In the genomic region with DNA sequence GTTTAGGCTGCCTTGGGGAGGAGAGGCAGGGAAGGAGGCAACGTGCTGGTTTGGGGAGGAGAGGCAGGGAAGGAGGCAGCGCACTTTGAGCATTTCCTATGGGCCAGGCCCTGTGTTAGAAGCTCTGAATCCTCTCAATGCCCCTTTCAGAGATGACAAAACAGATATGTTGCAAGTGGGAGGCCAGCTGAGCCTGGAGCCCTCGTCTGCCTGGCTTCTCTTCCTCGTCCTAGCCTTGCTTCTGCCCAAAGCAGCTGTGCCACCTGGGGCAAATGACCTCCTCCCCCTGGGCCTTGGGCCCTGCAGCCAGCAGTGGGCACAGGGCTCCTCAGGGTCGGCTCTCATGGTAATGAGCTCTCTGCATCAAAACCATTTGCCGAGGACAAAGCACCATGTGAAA, we compare ENCODE assay signal across 17 cellular contexts. TPM values are rescaled to one million over a fixed set of nuclear protein-coding genes. Genes with fewer than 3 reads are reported as not detected.
A peak's percentile ranks its signal among the peaks of the same experiment; 100 is the strongest.
DNase-seq lines count a peak whose midpoint lies in the region; TF ChIP-seq lines count a peak whose summit lies in the region.
"Had no signal": no experiment of that assay in that cellular context is flagged by ENCODE, and none has a peak within 500 bp of the region (broad histone marks: within the 10 kb centered on the region; RNA-seq: fewer than 3 reads in every experiment).

No MANE protein-coding gene starts in this region.

- no peaks in the 10 kb centered on the region for H3K27me3 ChIP-seq in CD4-positive, alpha-beta memory T cell (ENCODE audit: insufficient read depth, low read length)
- H3K27me3 ChIP-seq: colonic mucosa, SJCRH30 had no signal

- no TSS peak for BruUV-seq in OCI-LY7 (replicated peaks; lab: Mats Ljungman, UMichigan)

- POLR2A ChIA-PET in CD4-positive, alpha-beta memory T cell (lab: Charles Lee; ENCODE audit: partially characterized antibody) = no interaction called here
- POLR2A ChIA-PET in OCI-LY7 (lab: Charles Lee) = interaction anchor here (0.5 to 1.3 kb wide), 5 partner anchors 11 to 358 kb away, joined by 3 to 5 read pairs (median 3); no protein-coding TSS in a partner anchor

- no peaks in the 10 kb centered on the region for H3K79me2 ChIP-seq in OCI-LY7 (ENCODE audit: insufficient read depth, low read depth, low read length)

- H4K20me1 ChIP-seq in OCI-LY7 (ENCODE audit: insufficient read depth, low read length) = no peaks in the 10 kb centered on the region

- peaks cover 9% of the 10 kb centered on the region for H3K4me1 ChIP-seq in CD4-positive, alpha-beta memory T cell (ENCODE audit: insufficient read depth, low read length)
- peaks cover 29% of the 10 kb centered on the region for H3K4me1 ChIP-seq in OCI-LY7 (ENCODE audit: insufficient read depth, low read length, poor library complexity, severe bottlenecking)
- H3K4me1 ChIP-seq: colonic mucosa, foreskin keratinocyte, SJCRH30 had no signal

- H3K27me3 Mint-ChIP-seq in T-helper 1 cell treated with Interleukin-12 subunit alpha and Interleukin-12 subunit beta and Interleukin-4 antibody, amounts not matched to agents 30 μg/mL and 1 μg/mL, for 36 hours (ENCODE audit: low read depth) = peaks cover 7% of the 10 kb centered on the region
- H3K27me3 Mint-ChIP-seq in CD4-positive, alpha-beta memory T cell = peaks cover 5 to 8% of the 10 kb centered on the region in 2 donors
- peaks cover 7 to 14% (median 9%) of the 10 kb centered on the region in 3 donors for H3K27me3 Mint-ChIP-seq in immature natural killer cell (ENCODE audit: low read depth in 3 of 3)

- H3K27ac ChIP-seq in CD4-positive, alpha-beta memory T cell (ENCODE audit: low read depth, low read length) = no peak overlapping the region
- H3K27ac ChIP-seq in OCI-LY7 (ENCODE audit: low read depth, low read length, poor library complexity, severe bottlenecking) = no peak overlapping the region
- H3K27ac ChIP-seq: colonic mucosa, foreskin keratinocyte, SJCRH30, stomach had no signal

- peak overlapping the region; percentile 39 for H3K27ac Mint-ChIP-seq in T-helper 1 cell treated with Interleukin-12 subunit alpha and Interleukin-12 subunit beta and Interleukin-4 antibody, amounts not matched to agents 30 μg/mL and 1 μg/mL, for 36 hours
- H3K27ac Mint-ChIP-seq in CD4-positive, alpha-beta memory T cell = peak overlapping the region in 1 of 7 donors; percentile 55
- H3K27ac Mint-ChIP-seq in immature natural killer cell = peak overlapping the region in 2 of 6 donors; percentile 49 to 73

- CTCF ChIA-PET in CD4-positive, alpha-beta memory T cell (lab: Charles Lee; ENCODE audit: partially characterized antibody) = interaction anchor here (0.6 to 2.5 kb wide), 4 partner anchors 9 to 441 kb away, joined by 3 to 8 read pairs (median 5); no protein-coding TSS in a partner anchor
- CTCF ChIA-PET in OCI-LY7 (lab: Charles Lee; ENCODE audit: unreplicated experiment) = interaction anchor here (0.6 to 1.0 kb wide), 3 partner anchors 87 to 448 kb away, joined by 3 read pairs; no protein-coding TSS in a partner anchor

- intact Hi-C loops in CD4-positive, alpha-beta memory T cell (cut with micrococcal nuclease) = loop anchor here (10.0 kb wide), 1 partner anchor 791 kb away; no protein-coding TSS in a partner anchor
- intact Hi-C loops in OCI-LY7 (cut with micrococcal nuclease; ENCODE audit: unreplicated experiment) = loop anchor here (10.0 kb wide), 1 partner anchor 351 kb away; no protein-coding TSS in a partner anchor

- no peaks in the 10 kb centered on the region for H3K36me3 ChIP-seq in CD4-positive, alpha-beta memory T cell (ENCODE audit: insufficient read depth, low read length)
- H3K36me3 ChIP-seq in OCI-LY7 (ENCODE audit: insufficient read depth, low read length) = no peaks in the 10 kb centered on the region
- H3K36me3 ChIP-seq: colonic mucosa, SJCRH30, stomach had no signal

- no peak overlapping the region for H3K4me3 ChIP-seq in CD4-positive, alpha-beta memory T cell (ENCODE audit: low read length in 2 of 2)
- no peak overlapping the region for H3K4me3 ChIP-seq in OCI-LY7 (ENCODE audit: low read depth, low read length, poor library complexity, severe bottlenecking)
- H3K4me3 ChIP-seq: colonic mucosa, SJCRH30, stomach had no signal

- peaks cover 10% of the 10 kb centered on the region for H3K4me1 Mint-ChIP-seq in T-helper 1 cell treated with Interleukin-12 subunit alpha and Interleukin-12 subunit beta and Interleukin-4 antibody, amounts not matched to agents 30 μg/mL and 1 μg/mL, for 36 hours (ENCODE audit: low read depth)
- H3K4me1 Mint-ChIP-seq in CD4-positive, alpha-beta memory T cell = peaks cover 0 to 11% (median 8%) of the 10 kb centered on the region in 4 donors
- H3K4me1 Mint-ChIP-seq in immature natural killer cell = peaks cover 14 to 19% of the 10 kb centered on the region in 2 donors

- H3K9me2 ChIP-seq in OCI-LY7 (ENCODE audit: insufficient read depth, low read length) = no peaks in the 10 kb centered on the region

- no peak for DNase-seq in T-helper 1 cell
- no peak for DNase-seq in CD4-positive, alpha-beta memory T cell
- DNase-seq in OCI-LY7 (ENCODE audit: low spot score) = no peak
- no peak for DNase-seq in immature natural killer cell
- DNase-seq in NCI-H748 treated with DMSO at 0.1 percent for 48 hours (lab: John Stamatoyannopoulos, UW) = no peak
- no peak for DNase-seq in germinal center (ENCODE audit: low spot score)
- no peak for DNase-seq in activated effector memory CD4-positive, alpha-beta T cell treated with anti-CD3 and anti-CD28 coated beads, Interleukin-2, amount 50 U/mL, for 16 hours
- DNase-seq: colonic mucosa, foreskin keratinocyte, kidney glomerular epithelial cell, NCI-H1930, NCI-H446 treated with DMSO at 0.1 percent for 48 hours, SJCRH30, stomach had no signal

- H3K9me3 ChIP-seq in CD4-positive, alpha-beta memory T cell (ENCODE audit: control insufficient read depth in 1 of 2, low read length in 2 of 2) = no peaks in the 10 kb centered on the region
- H3K9me3 ChIP-seq in OCI-LY7 (ENCODE audit: low read length) = no peaks in the 10 kb centered on the region
- H3K9me3 ChIP-seq: colonic mucosa, SJCRH30, stomach had no signal

- TF ChIP-seq CTCF in OCI-LY7 (conservative IDR thresholded peaks at IDR 0.05; ENCODE audit: low read length) = no peak

- no peaks in the 10 kb centered on the region for H3K36me3 Mint-ChIP-seq in T-helper 1 cell treated with Interleukin-12 subunit alpha and Interleukin-12 subunit beta and Interleukin-4 antibody, amounts not matched to agents 30 μg/mL and 1 μg/mL, for 36 hours (ENCODE audit: low read depth)
- no peaks in the 10 kb centered on the region for H3K36me3 Mint-ChIP-seq in CD4-positive, alpha-beta memory T cell
- H3K36me3 Mint-ChIP-seq in immature natural killer cell = no peaks in the 10 kb centered on the region
- H3K36me3 Mint-ChIP-seq: brain had no signal

- H2AFZ ChIP-seq in OCI-LY7 (ENCODE audit: low read length) = peak overlapping the region; percentile 53; the same call in 1 of the 2 replicates

- no peak overlapping the region for H3K4me3 Mint-ChIP-seq in T-helper 1 cell treated with Interleukin-12 subunit alpha and Interleukin-12 subunit beta and Interleukin-4 antibody, amounts not matched to agents 30 μg/mL and 1 μg/mL, for 36 hours
- peak overlapping the region in 5 of 8 donors; percentile 40 to 74 (median 68) for H3K4me3 Mint-ChIP-seq in CD4-positive, alpha-beta memory T cell
- H3K4me3 Mint-ChIP-seq in immature natural killer cell = peak overlapping the region; percentile 44 to 74 (median 58)

- H3K4me2 ChIP-seq in OCI-LY7 (ENCODE audit: low read length) = peak overlapping the region; percentile 39

- H3K9me3 Mint-ChIP-seq in T-helper 1 cell treated with Interleukin-12 subunit alpha and Interleukin-12 subunit beta and Interleukin-4 antibody, amounts not matched to agents 30 μg/mL and 1 μg/mL, for 36 hours = no peaks in the 10 kb centered on the region
- H3K9me3 Mint-ChIP-seq in CD4-positive, alpha-beta memory T cell = peaks cover 0 to 2% (median 0%) of the 10 kb centered on the region in 8 donors
- no peaks in the 10 kb centered on the region for H3K9me3 Mint-ChIP-seq in immature natural killer cell

RNA-seq across cellular contexts. Expression of gene LRRC32, which starts 15.3 kb away (rescaled TPM):
- under 1 TPM; 0.38 to 0.53 TPM for total RNA-seq in CD4-positive, alpha-beta memory T cell
- under 1 TPM in 1 of 2 donors, not detected in 1; 0.56 TPM for polyA plus RNA-seq in CD4-positive, alpha-beta memory T cell
- total RNA-seq in OCI-LY7 (2014; rRNA removed; shearing (Covaris generic)) = 5.4 and 5.5 TPM in 2 replicates
- 15.0 and 25.3 TPM in 2 replicates for total RNA-seq in OCI-LY7 (2022)
- under 1 TPM in 1 of 3 donors, not detected in 2; 0.45 TPM for polyA plus RNA-seq in immature natural killer cell
- total RNA-seq: foreskin keratinocyte, M059J had no signal

Comparison
In these comparisons a context has a peak if more than half of its experiments do, and no peak if none do; other contexts are left out.
1. RNA of gene LRRC32, which starts 15.3 kb away (total RNA-seq): 5.4 to 25.3 TPM in OCI-LY7; 0.38 to 0.53 TPM in CD4-positive, alpha-beta memory T cell; every median in the first group is over 4 times any median in the second.